ENCODE assay signal across 8 cellular contexts in the genomic region with DNA sequence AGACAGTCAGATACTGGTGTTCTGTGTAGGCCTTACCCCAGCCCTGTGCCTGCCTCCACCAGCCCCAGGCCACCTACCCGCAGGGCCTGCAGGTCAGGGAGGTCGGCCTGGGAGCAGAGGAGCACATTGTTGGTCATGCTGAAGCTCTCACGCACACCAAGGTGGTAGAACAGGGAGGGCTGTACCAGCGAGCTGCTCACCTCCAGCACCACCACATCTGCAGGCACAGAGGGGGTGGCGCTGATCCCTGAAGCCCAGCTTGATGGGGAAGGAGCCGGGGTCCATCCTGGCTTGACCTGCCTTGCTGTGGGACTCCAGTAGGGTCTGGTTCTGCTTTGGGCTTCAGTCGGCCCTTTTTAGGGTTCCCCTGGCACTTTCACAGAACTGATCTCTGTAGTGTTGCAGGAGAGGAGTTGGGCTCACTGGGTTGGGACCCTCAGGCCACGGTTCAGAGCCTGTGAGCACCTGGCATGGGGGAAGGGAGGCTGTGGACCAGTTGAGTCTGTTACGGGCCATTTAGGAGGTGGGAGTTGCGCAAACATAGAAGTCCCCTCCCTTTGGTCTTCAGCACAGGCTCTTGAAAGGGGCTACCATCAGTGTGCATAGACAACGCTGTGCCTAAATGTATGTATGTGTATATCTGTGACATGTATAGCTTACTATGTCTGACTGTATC. TPM values are rescaled to one million over a fixed set of nuclear protein-coding genes. Genes with fewer than 3 reads are reported as not detected.
A peak's percentile ranks its signal among the peaks of the same experiment; 100 is the strongest.
DNase-seq lines count a peak whose midpoint lies in the region; ATAC-seq and TF ChIP-seq lines count a peak whose summit lies in the region.

No MANE protein-coding gene starts in this region.

- peaks cover 7 to 60% (median 39%) of the 10 kb centered on the region in 12 donors for H3K4me1 ChIP-seq in heart left ventricle
- H3K4me1 ChIP-seq in lower lobe of right lung = peaks cover 46% of the 10 kb centered on the region

- H3K27me3 Mint-ChIP-seq in type B pancreatic cell = peaks cover 4% of the 10 kb centered on the region

- WGBS in heart left ventricle, 4 donors = 74 to 81% (median 79%) methylated on average over 10 to 11 of the region's 11 CpGs

- H3K4me1 Mint-ChIP-seq in type B pancreatic cell (ENCODE audit: unreplicated experiment) = peaks cover 31% of the 10 kb centered on the region

- no peak for DNase-seq in heart left ventricle
- no peak for DNase-seq in cardiac septum (ENCODE audit: low spot score)
- DNase-seq in astrocyte of the cerebellum (ENCODE audit: low read depth) = no peak
- no peak for DNase-seq in lower lobe of right lung
- DNase-seq in type B pancreatic cell (ENCODE audit: extremely low spot score, unreplicated experiment) = no peak
- DNase-seq in GOT3 (lab: John Stamatoyannopoulos, UW) = no peak
- DNase-seq in SW480 (ENCODE audit: low spot score) = no peak
- no peak for DNase-seq in anterior cingulate cortex (lab: John Stamatoyannopoulos, UW)

- H3K27ac Mint-ChIP-seq in type B pancreatic cell = peak overlapping the region; percentile 99

- H3K4me3 Mint-ChIP-seq in type B pancreatic cell = peak overlapping the region; percentile 95

- H3K36me3 ChIP-seq in heart left ventricle = peaks cover 0 to 51% (median 46%) of the 10 kb centered on the region in 9 donors
- peaks cover 52% of the 10 kb centered on the region for H3K36me3 ChIP-seq in lower lobe of right lung

- TF ChIP-seq CTCF in heart left ventricle (IDR thresholded peaks at IDR 0.05) = no peak
- TF ChIP-seq CTCF in astrocyte of the cerebellum (IDR thresholded peaks at IDR 0.05; ENCODE audit: low read depth, low read length, missing control alignments) = no peak
- no peak for TF ChIP-seq CTCF in lower lobe of right lung (IDR thresholded peaks at IDR 0.05)
- TF ChIP-seq CTCF in type B pancreatic cell (conservative IDR thresholded peaks at IDR 0.05) = no peak

- TF ChIP-seq POLR2A in heart left ventricle (IDR thresholded peaks at IDR 0.05) = no peak

- peaks cover under 1% of the 10 kb centered on the region for H3K36me3 Mint-ChIP-seq in type B pancreatic cell

- H3K9me3 Mint-ChIP-seq in type B pancreatic cell = no peaks in the 10 kb centered on the region

- intact Hi-C loops in heart left ventricle (cut with DNase I) (loop anchor here in 4 of 10 donors (1.0 to 5.0 kb wide), 4 partner anchors 28 to 43 kb away; a partner anchor contains a TSS), cardiac septum (cut with DNase I) (loop anchor here (5.0 kb wide), 1 partner anchor 43 kb away; a partner anchor contains a TSS), lower lobe of right lung (cut with DNase I) (no loop called here)

- no peak for ATAC-seq in heart left ventricle
- ATAC-seq in lower lobe of right lung = no peak

- H3K27ac ChIP-seq in heart left ventricle (peak overlapping the region in 11 of 12 donors; percentile 96 to 100 (median 99)), lower lobe of right lung (peak overlapping the region; percentile 97)

- no peaks in the 10 kb centered on the region for H3K27me3 ChIP-seq in heart left ventricle
- H3K27me3 ChIP-seq in lower lobe of right lung (ENCODE audit: low read depth) = no peaks in the 10 kb centered on the region

- H3K4me3 ChIP-seq in heart left ventricle (peak overlapping the region; percentile 70 to 93 (median 81)), astrocyte of the cerebellum (ENCODE audit: low read depth, low read length) (peak overlapping the region; percentile 60), lower lobe of right lung (peak overlapping the region; percentile 79)

- H3K9me3 ChIP-seq in heart left ventricle = no peaks in the 10 kb centered on the region
- H3K9me3 ChIP-seq in lower lobe of right lung = no peaks in the 10 kb centered on the region

- in situ Hi-C loops in astrocyte of the cerebellum (cut with HindIII; ENCODE audit: low sequenced_read_pairs) = no loop called here

RNA-seq across cellular contexts. Expression of a gene that starts 1.9 kb away (rescaled TPM):
- total RNA-seq in heart left ventricle (10 to 100 TPM; 21.1 to 77.0 (median 36.5) TPM), cardiac septum (53.1 TPM), lower lobe of right lung (117 TPM), type B pancreatic cell (ENCODE audit: low replicate concordance) (15.6 and 39.9 TPM in 2 replicates)
- polyA plus RNA-seq in heart left ventricle = 10 to 100 TPM; 48.6 to 64.3 TPM

RNA-seq across cellular contexts. Expression of a gene that starts 9.8 kb away (rescaled TPM):
- total RNA-seq in heart left ventricle (100 to 1,000 TPM in 1 of 9 donors, 10 to 100 TPM in 5, 1 to 10 TPM in 3; 2.4 to 112 (median 31.9) TPM), cardiac septum (32.2 TPM), lower lobe of right lung (1,125 TPM), type B pancreatic cell (ENCODE audit: low replicate concordance) (not detected in 2 replicates)
- polyA plus RNA-seq in heart left ventricle = 100 to 1,000 TPM in 1 of 2 donors, 10 to 100 TPM in 1; 60.8 to 141 TPM

RNA-seq across cellular contexts. Expression of a gene that starts 18.3 kb away (rescaled TPM):
- not detected for total RNA-seq in heart left ventricle
- not detected for polyA plus RNA-seq in heart left ventricle
- not detected for total RNA-seq in cardiac septum
- total RNA-seq in lower lobe of right lung = 6.8 TPM
- 0.41 and 0.76 TPM in 2 replicates for total RNA-seq in type B pancreatic cell (ENCODE audit: low replicate concordance)

RNA-seq across cellular contexts. Expression of a gene that starts 23.0 kb away (rescaled TPM):
- total RNA-seq in heart left ventricle (1 to 10 TPM in 2 of 9 donors, under 1 TPM in 6, not detected in 1; 0.23 to 6.0 (median 0.46) TPM), cardiac septum (0.65 TPM), lower lobe of right lung (29.3 TPM), type B pancreatic cell (ENCODE audit: low replicate concordance) (37.2 and 105 TPM in 2 replicates)
- polyA plus RNA-seq in heart left ventricle = 1 to 10 TPM in 1 of 2 donors, under 1 TPM in 1; 0.57 to 1.2 TPM

RNA-seq across cellular contexts. Expression of a gene that starts 27.6 kb away (rescaled TPM):
- total RNA-seq in heart left ventricle (1 to 10 TPM in 2 of 9 donors, under 1 TPM in 6, not detected in 1; 0.28 to 2.4 (median 0.53) TPM), cardiac septum (2.3 TPM), lower lobe of right lung (0.18 TPM), type B pancreatic cell (ENCODE audit: low replicate concordance) (1.3 and 1.9 TPM in 2 replicates)
- polyA plus RNA-seq in heart left ventricle = 1 to 10 TPM in 1 of 2 donors, under 1 TPM in 1; 0.11 to 3.7 TPM
